ENCODE assay signal across 27 cellular contexts in genomic region chr12:91983935-91984334, GRCh38.
"Had no signal": no experiment of that assay in that cellular context is flagged by ENCODE, and none has a peak within 500 bp of the region (broad histone marks: within the 10 kb centered on the region; RNA-seq: fewer than 3 reads in every experiment).

No MANE protein-coding gene starts in this region.

- ATAC-seq: activated T-helper 17 cell treated with anti-CD3 and anti-CD28 coated beads, Interleukin-2, amount 50 U/mL, for 72 hours; Panc1; Right ventricle myocardium inferior had no signal

- H3K27me3 Mint-ChIP-seq: activated B cell treated with CpG ODN at 0.5 μM for 24 hours; activated CD4-positive, alpha-beta memory T cell treated with anti-CD3 and anti-CD28 coated beads, Interleukin-2, amount 10 ng/mL, durations not matched to agents 7 days and 5 days; activated CD4-positive, alpha-beta T cell treated with anti-CD3 and anti-CD28 coated beads, Interleukin-2, amount 10 ng/mL, durations not matched to agents 7 days and 5 days; activated naive CD8-positive, alpha-beta T cell; activated T-helper 17 cell treated with anti-CD3 and anti-CD28 coated beads, Interleukin-2, amount 50 U/mL, for 72 hours had no signal

- DNase-seq: activated B cell treated with CpG ODN at 0.5 μM for 24 hours; activated CD4-positive, alpha-beta memory T cell treated with anti-CD3 and anti-CD28 coated beads, Interleukin-2, amount 10 ng/mL, durations not matched to agents 7 days and 5 days; activated CD4-positive, alpha-beta T cell treated with anti-CD3 and anti-CD28 coated beads for 1 hour; activated CD4-positive, alpha-beta T cell treated with anti-CD3 and anti-CD28 coated beads, Interleukin-2, amount 10 ng/mL, durations not matched to agents 7 days and 5 days; activated gamma-delta T cell; activated naive CD4-positive, alpha-beta T cell treated with anti-CD3 and anti-CD28 coated beads for 36 hours; activated T-cell treated with anti-CD3 and anti-CD28 coated beads for 4 hours; activated T-cell treated with anti-CD3 and anti-CD28 coated beads, Interleukin-2, amount 50 U/mL, for 48 hours; amygdala; caudate nucleus; KBM-7; NCI-H1105 treated with DMSO at 0.1 percent for 48 hours; NCI-H1436 treated with DMSO at 0.1 percent for 48 hours; NCI-H187; NCI-H2081; NCI-H2171 treated with DMSO at 0.1 percent for 48 hours; NCI-H226; NCI-H526; NCI-H82; OCI-M1; RPMI8226; T-helper 9 cell had no signal

- H3K27ac ChIP-seq: SK-N-MC had no signal

- H3K9me3 Mint-ChIP-seq: activated B cell treated with CpG ODN at 0.5 μM for 24 hours; activated naive CD4-positive, alpha-beta T cell treated with anti-CD3 and anti-CD28 coated beads for 36 hours; activated T-helper 17 cell treated with anti-CD3 and anti-CD28 coated beads, Interleukin-2, amount 50 U/mL, for 72 hours had no signal

- H3K4me3 Mint-ChIP-seq: activated B cell treated with CpG ODN at 0.5 μM for 24 hours; activated CD4-positive, alpha-beta memory T cell treated with anti-CD3 and anti-CD28 coated beads, Interleukin-2, amount 10 ng/mL, durations not matched to agents 7 days and 5 days; activated CD4-positive, alpha-beta T cell treated with anti-CD3 and anti-CD28 coated beads, Interleukin-2, amount 10 ng/mL, durations not matched to agents 7 days and 5 days; activated naive CD4-positive, alpha-beta T cell treated with anti-CD3 and anti-CD28 coated beads for 36 hours; activated T-helper 17 cell treated with anti-CD3 and anti-CD28 coated beads, Interleukin-2, amount 50 U/mL, for 72 hours had no signal

- H3K4me3 ChIP-seq: SK-N-MC had no signal

- H3K27ac Mint-ChIP-seq: activated B cell treated with CpG ODN at 0.5 μM for 24 hours; activated CD4-positive, alpha-beta memory T cell treated with anti-CD3 and anti-CD28 coated beads, Interleukin-2, amount 10 ng/mL, durations not matched to agents 7 days and 5 days; activated CD4-positive, alpha-beta T cell treated with anti-CD3 and anti-CD28 coated beads, Interleukin-2, amount 10 ng/mL, durations not matched to agents 7 days and 5 days; activated naive CD4-positive, alpha-beta T cell treated with anti-CD3 and anti-CD28 coated beads for 36 hours; activated naive CD8-positive, alpha-beta T cell had no signal

- H3K4me1 Mint-ChIP-seq: activated B cell treated with CpG ODN at 0.5 μM for 24 hours had no signal
